In genomic region chr12:38906482-38907170, GRCh38 we compare ENCODE assay signal across 8 cellular contexts. TPM values are rescaled to one million over a fixed set of nuclear protein-coding genes. Genes with fewer than 3 reads are reported as not detected.
A peak's percentile ranks its signal among the peaks of the same experiment; 100 is the strongest.
DNase-seq lines count a peak whose midpoint lies in the region; ATAC-seq and TF ChIP-seq lines count a peak whose summit lies in the region.

No MANE protein-coding gene starts in this region.

- peak; percentile 41 for DNase-seq in DMS114 treated with DMSO at 0.1 percent for 48 hours (lab: John Stamatoyannopoulos, UW; ENCODE audit: unreplicated experiment)
- peak; percentile 62 to 64 for DNase-seq in HL-60 (ENCODE audit: low read depth in 1 of 2, low spot score in 1 of 2)
- peak; percentile 95 for DNase-seq in SIG-M5 treated with dmso at 0.1 percent for 504 hours (lab: John Stamatoyannopoulos, UW; ENCODE audit: unreplicated experiment)
- peak; percentile 76 for DNase-seq in activated naive CD4-positive, alpha-beta T cell treated with anti-CD3 and anti-CD28 coated beads for 36 hours
- peak; percentile 93 for DNase-seq in glomerular visceral epithelial cell (ENCODE audit: extremely low spot score)
- DNase-seq in occipital lobe (lab: John Stamatoyannopoulos, UW), result peak; percentile 77
- peak; percentile 64 for DNase-seq in thoracic aorta (ENCODE audit: low spot score)

- TF ChIP-seq CTCF in HL-60 (IDR thresholded peaks at IDR 0.05; ENCODE audit: insufficient read depth, low read length) (peak; percentile 38), thoracic aorta (IDR thresholded peaks at IDR 0.05) (peak; percentile 87)

- H3K36me3 Mint-ChIP-seq in activated naive CD4-positive, alpha-beta T cell treated with anti-CD3 and anti-CD28 coated beads for 36 hours (ENCODE audit: low read depth), result peaks cover 2% of the 10 kb centered on the region

- H3K27ac ChIP-seq in HL-60 (replicated peaks) (no peak overlapping the region), thoracic aorta (peak overlapping the region; percentile 95 to 98)

- peak; percentile 46 for ATAC-seq in GM19468 (IDR thresholded peaks at IDR 0.05; ENCODE audit: extremely low read depth, unreplicated experiment)
- ATAC-seq in thoracic aorta (ENCODE audit: insufficient number of reproducible peaks, low FRiP score, low read depth), result peak; percentile 67

- H3K4me3 Mint-ChIP-seq in activated naive CD4-positive, alpha-beta T cell treated with anti-CD3 and anti-CD28 coated beads for 36 hours, result peak overlapping the region; percentile 83

- peaks cover 22% of the 10 kb centered on the region for H3K4me1 Mint-ChIP-seq in activated naive CD4-positive, alpha-beta T cell treated with anti-CD3 and anti-CD28 coated beads for 36 hours (ENCODE audit: low read depth)

- H3K4me1 ChIP-seq in thoracic aorta (ENCODE audit: control insufficient read depth in 1 of 2, low read depth in 2 of 2), result peaks cover 5 to 15% of the 10 kb centered on the region in 2 donors

- intact Hi-C loops in activated naive CD4-positive, alpha-beta T cell treated with anti-CD3 and anti-CD28 coated beads for 36 hours (cut with micrococcal nuclease), result loop anchor here (1.0 to 10.0 kb wide), 5 partner anchors 14 to 718 kb away; a partner anchor contains a TSS

- H3K27me3 ChIP-seq in HL-60 (ENCODE audit: insufficient read depth, poor library complexity, severe bottlenecking) (peaks cover 18% of the 10 kb centered on the region), thoracic aorta (replicated peaks; ENCODE audit: insufficient read depth) (no peaks in the 10 kb centered on the region)

- peaks cover 31% of the 10 kb centered on the region for H3K27me3 Mint-ChIP-seq in activated naive CD4-positive, alpha-beta T cell treated with anti-CD3 and anti-CD28 coated beads for 36 hours (ENCODE audit: low read depth)

- H3K9me3 ChIP-seq in thoracic aorta, result no peaks in the 10 kb centered on the region

- H3K27ac Mint-ChIP-seq in activated naive CD4-positive, alpha-beta T cell treated with anti-CD3 and anti-CD28 coated beads for 36 hours, result peak overlapping the region; percentile 86

- H3K9me3 Mint-ChIP-seq in activated naive CD4-positive, alpha-beta T cell treated with anti-CD3 and anti-CD28 coated beads for 36 hours, result no peaks in the 10 kb centered on the region

- CTCF ChIA-PET in activated naive CD4-positive, alpha-beta T cell treated with anti-CD3 and anti-CD28 coated beads for 36 hours (lab: Charles Lee), result interaction anchor here (0.7 to 2.1 kb wide), 5 partner anchors 11 to 368 kb away, joined by 3 to 8 read pairs (median 3); no protein-coding TSS in a partner anchor

- H3K4me3 ChIP-seq in HL-60 (replicated peaks; ENCODE audit: insufficient read depth, low read length), result peak overlapping the region; percentile 49
- H3K4me3 ChIP-seq in thoracic aorta, result peak overlapping the region; percentile 98

- no peaks in the 10 kb centered on the region for H3K36me3 ChIP-seq in thoracic aorta

RNA-seq across cellular contexts. Expression of gene CPNE8, which starts 1.2 kb away (rescaled TPM):
- 1 to 10 TPM; 3.5 to 5.7 TPM for total RNA-seq in activated naive CD4-positive, alpha-beta T cell treated with anti-CD3 and anti-CD28 coated beads for 36 hours
- total RNA-seq in occipital lobe (4.8 TPM), thoracic aorta (10 to 100 TPM; 14.1 to 42.4 TPM)

Comparison
In these comparisons a context has a peak if more than half of its experiments do, and no peak if none do; other contexts are left out.
1. DNase-seq: peak in every context shown above with its lines; median percentile 95 in SIG-M5 treated with dmso at 0.1 percent for 504 hours; 93 in glomerular visceral epithelial cell; 77 in occipital lobe; 76 in activated naive CD4-positive, alpha-beta T cell treated with anti-CD3 and anti-CD28 coated beads for 36 hours; 64 in thoracic aorta; 63 in HL-60; 41 in DMS114 treated with DMSO at 0.1 percent for 48 hours.